In the genomic region with DNA sequence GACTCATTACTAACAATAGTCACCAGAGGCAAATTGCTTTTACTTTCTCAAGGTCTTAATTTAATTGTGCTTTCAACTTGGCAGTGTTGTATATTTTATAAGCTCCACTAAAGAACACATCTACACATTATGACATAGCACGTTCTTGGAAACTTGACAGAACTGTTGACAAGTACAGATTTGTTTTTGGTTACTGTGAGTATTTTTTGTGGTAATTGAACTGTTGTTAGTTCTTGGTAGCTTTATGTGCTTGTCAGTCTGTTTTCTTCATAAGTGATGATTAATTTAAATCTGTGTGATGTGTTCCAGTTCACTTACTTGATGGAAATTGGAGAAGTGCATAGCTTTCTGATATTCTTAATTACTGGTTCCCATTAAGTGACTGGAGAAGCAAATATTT, we compare ENCODE assay signal across 1 cellular context.
TF ChIP-seq lines count a peak whose summit lies in the region.

No MANE protein-coding gene starts in this region.

TF ChIP-seq in WTC11, 78 proteins besides CTCF, POLR2A, EP300 and RAD21 (continued from another document):
- TF ChIP-seq, protein P1, sequence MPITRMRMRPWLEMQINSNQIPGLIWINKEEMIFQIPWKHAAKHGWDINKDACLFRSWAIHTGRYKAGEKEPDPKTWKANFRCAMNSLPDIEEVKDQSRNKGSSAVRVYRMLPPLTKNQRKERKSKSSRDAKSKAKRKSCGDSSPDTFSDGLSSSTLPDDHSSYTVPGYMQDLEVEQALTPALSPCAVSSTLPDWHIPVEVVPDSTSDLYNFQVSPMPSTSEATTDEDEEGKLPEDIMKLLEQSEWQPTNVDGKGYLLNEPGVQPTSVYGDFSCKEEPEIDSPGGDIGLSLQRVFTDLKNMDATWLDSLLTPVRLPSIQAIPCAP (CRISPR knock-in tag; IDR thresholded peaks at IDR 0.05), result no peak
- TF ChIP-seq SMAD4 (CRISPR knock-in tag; IDR thresholded peaks at IDR 0.05) (no peak), GRHL2 (CRISPR knock-in tag; IDR thresholded peaks at IDR 0.05; ENCODE audit: insufficient replicate concordance, severe bottlenecking) (no peak), RELA (CRISPR knock-in tag; IDR thresholded peaks at IDR 0.05; ENCODE audit: borderline replicate concordance) (no peak)
- TF ChIP-seq, protein P2, sequence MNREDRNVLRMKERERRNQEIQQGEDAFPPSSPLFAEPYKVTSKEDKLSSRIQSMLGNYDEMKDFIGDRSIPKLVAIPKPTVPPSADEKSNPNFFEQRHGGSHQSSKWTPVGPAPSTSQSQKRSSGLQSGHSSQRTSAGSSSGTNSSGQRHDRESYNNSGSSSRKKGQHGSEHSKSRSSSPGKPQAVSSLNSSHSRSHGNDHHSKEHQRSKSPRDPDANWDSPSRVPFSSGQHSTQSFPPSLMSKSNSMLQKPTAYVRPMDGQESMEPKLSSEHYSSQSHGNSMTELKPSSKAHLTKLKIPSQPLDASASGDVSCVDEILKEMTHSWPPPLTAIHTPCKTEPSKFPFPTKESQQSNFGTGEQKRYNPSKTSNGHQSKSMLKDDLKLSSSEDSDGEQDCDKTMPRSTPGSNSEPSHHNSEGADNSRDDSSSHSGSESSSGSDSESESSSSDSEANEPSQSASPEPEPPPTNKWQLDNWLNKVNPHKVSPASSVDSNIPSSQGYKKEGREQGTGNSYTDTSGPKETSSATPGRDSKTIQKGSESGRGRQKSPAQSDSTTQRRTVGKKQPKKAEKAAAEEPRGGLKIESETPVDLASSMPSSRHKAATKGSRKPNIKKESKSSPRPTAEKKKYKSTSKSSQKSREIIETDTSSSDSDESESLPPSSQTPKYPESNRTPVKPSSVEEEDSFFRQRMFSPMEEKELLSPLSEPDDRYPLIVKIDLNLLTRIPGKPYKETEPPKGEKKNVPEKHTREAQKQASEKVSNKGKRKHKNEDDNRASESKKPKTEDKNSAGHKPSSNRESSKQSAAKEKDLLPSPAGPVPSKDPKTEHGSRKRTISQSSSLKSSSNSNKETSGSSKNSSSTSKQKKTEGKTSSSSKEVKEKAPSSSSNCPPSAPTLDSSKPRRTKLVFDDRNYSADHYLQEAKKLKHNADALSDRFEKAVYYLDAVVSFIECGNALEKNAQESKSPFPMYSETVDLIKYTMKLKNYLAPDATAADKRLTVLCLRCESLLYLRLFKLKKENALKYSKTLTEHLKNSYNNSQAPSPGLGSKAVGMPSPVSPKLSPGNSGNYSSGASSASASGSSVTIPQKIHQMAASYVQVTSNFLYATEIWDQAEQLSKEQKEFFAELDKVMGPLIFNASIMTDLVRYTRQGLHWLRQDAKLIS (CRISPR knock-in tag; IDR thresholded peaks at IDR 0.05; ENCODE audit: borderline replicate concordance), result no peak
- TF ChIP-seq, protein P3, sequence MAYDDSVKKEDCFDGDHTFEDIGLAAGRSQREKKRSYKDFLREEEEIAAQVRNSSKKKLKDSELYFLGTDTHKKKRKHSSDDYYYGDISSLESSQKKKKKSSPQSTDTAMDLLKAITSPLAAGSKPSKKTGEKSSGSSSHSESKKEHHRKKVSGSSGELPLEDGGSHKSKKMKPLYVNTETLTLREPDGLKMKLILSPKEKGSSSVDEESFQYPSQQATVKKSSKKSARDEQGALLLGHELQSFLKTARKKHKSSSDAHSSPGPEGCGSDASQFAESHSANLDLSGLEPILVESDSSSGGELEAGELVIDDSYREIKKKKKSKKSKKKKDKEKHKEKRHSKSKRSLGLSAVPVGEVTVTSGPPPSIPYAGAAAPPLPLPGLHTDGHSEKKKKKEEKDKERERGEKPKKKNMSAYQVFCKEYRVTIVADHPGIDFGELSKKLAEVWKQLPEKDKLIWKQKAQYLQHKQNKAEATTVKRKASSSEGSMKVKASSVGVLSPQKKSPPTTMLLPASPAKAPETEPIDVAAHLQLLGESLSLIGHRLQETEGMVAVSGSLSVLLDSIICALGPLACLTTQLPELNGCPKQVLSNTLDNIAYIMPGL (CRISPR knock-in tag; IDR thresholded peaks at IDR 0.05), result no peak
